ENCODE assay signal across 17 cellular contexts in genomic region chr1:201014816-201015200, GRCh38. TPM values are rescaled to one million over a fixed set of nuclear protein-coding genes. Genes with fewer than 3 reads are reported as not detected.
DNase-seq lines count a peak whose midpoint lies in the region; ATAC-seq and TF ChIP-seq lines count a peak whose summit lies in the region.
"Had no signal": no experiment of that assay in that cellular context is flagged by ENCODE, and none has a peak within 500 bp of the region (broad histone marks: within the 10 kb centered on the region; RNA-seq: fewer than 3 reads in every experiment).

No MANE protein-coding gene starts in this region.

- peak overlapping the region in 2 of 10 experiments; percentile 6 to 34; a peak in 1 of 20 replicates for H3K4me3 ChIP-seq in BLaER1 treated with 17β-estradiol and CSF1 and Interleukin-3, amounts not matched to agents 10 nM and 100 nM
- H3K4me3 ChIP-seq in HL-60 (replicated peaks; ENCODE audit: insufficient read depth, low read length): no peak overlapping the region
- H3K4me3 ChIP-seq: body of pancreas had no signal

- no peak for ATAC-seq in activated T-helper 17 cell treated with anti-CD3 and anti-CD28 coated beads, Interleukin-2, amount 50 U/mL, for 72 hours (replicated peaks)
- no peak for ATAC-seq in GM21360 (IDR thresholded peaks at IDR 0.05; ENCODE audit: unreplicated experiment)
- ATAC-seq in HG03457 (IDR thresholded peaks at IDR 0.05; ENCODE audit: unreplicated experiment): no peak
- no peak for ATAC-seq in GM18861 (IDR thresholded peaks at IDR 0.05; ENCODE audit: unreplicated experiment)
- ATAC-seq: body of pancreas, Panc1 had no signal

- no peaks in the 10 kb centered on the region for H3K27me3 ChIP-seq in BLaER1 treated with 17β-estradiol and CSF1 and Interleukin-3, amounts not matched to agents 10 nM and 100 nM
- no peaks in the 10 kb centered on the region for H3K27me3 ChIP-seq in HL-60 (ENCODE audit: insufficient read depth, poor library complexity, severe bottlenecking)
- H3K27me3 ChIP-seq: body of pancreas had no signal

- H3K4me1 ChIP-seq in BLaER1 treated with 17β-estradiol and CSF1 and Interleukin-3, amounts not matched to agents 10 nM and 100 nM: peaks cover 86 to 100% (median 100%) of the 10 kb centered on the region in 10 experiments

- no peaks in the 10 kb centered on the region for H3K9me3 Mint-ChIP-seq in activated T-helper 17 cell treated with anti-CD3 and anti-CD28 coated beads, Interleukin-2, amount 50 U/mL, for 72 hours
- H3K9me3 Mint-ChIP-seq: CD4-positive, alpha-beta memory T cell; H9 had no signal

- peak overlapping the region; percentile 92 to 100 (median 99) for H3K4me2 ChIP-seq in BLaER1 treated with 17β-estradiol and CSF1 and Interleukin-3, amounts not matched to agents 10 nM and 100 nM

- H3K36me3 ChIP-seq in BLaER1 treated with 17β-estradiol and CSF1 and Interleukin-3, amounts not matched to agents 10 nM and 100 nM: peaks cover 0 to 28% (median 10%) of the 10 kb centered on the region in 11 experiments; a peak in 12 of 22 replicates

- TF ChIP-seq CTCF in HL-60 (IDR thresholded peaks at IDR 0.05; ENCODE audit: insufficient read depth, low read length): no peak

- no peak for DNase-seq in HL-60 (ENCODE audit: low read depth in 1 of 2, low spot score in 1 of 2)
- peak; percentile 36 for DNase-seq in kidney tubule cell (ENCODE audit: low spot score)
- DNase-seq: activated CD8-positive, alpha-beta memory T cell treated with anti-CD3 and anti-CD28 coated beads, Interleukin-2, amount 50 U/mL, for 48 hours; body of pancreas; CD4-positive, alpha-beta memory T cell; effector CD8-positive, alpha-beta T cell; kidney glomerular epithelial cell; NCI-H1105; NCI-H226; T1000 had no signal

- H3K27ac Mint-ChIP-seq in activated T-helper 17 cell treated with anti-CD3 and anti-CD28 coated beads, Interleukin-2, amount 50 U/mL, for 72 hours: peak overlapping the region; percentile 98

- H3K9me3 ChIP-seq in BLaER1 treated with 17β-estradiol and CSF1 and Interleukin-3, amounts not matched to agents 10 nM and 100 nM (replicated peaks in 1 of 11): no peaks in the 10 kb centered on the region
- H3K9me3 ChIP-seq: body of pancreas had no signal

- H3K9ac ChIP-seq in BLaER1 treated with 17β-estradiol and CSF1 and Interleukin-3, amounts not matched to agents 10 nM and 100 nM: peak overlapping the region in 8 of 11 experiments; percentile 6 to 95 (median 90); a peak in 8 of 22 replicates

- H3K27me3 Mint-ChIP-seq in activated T-helper 17 cell treated with anti-CD3 and anti-CD28 coated beads, Interleukin-2, amount 50 U/mL, for 72 hours: no peaks in the 10 kb centered on the region
- H3K27me3 Mint-ChIP-seq: CD4-positive, alpha-beta memory T cell had no signal

- peak overlapping the region in 8 of 11 experiments; percentile 4 to 94 (median 64); a peak in 12 of 22 replicates for H3K27ac ChIP-seq in BLaER1 treated with 17β-estradiol and CSF1 and Interleukin-3, amounts not matched to agents 10 nM and 100 nM
- peak overlapping the region; percentile 47; the same call in 1 of the 2 replicates for H3K27ac ChIP-seq in HL-60 (replicated peaks)
- H3K27ac ChIP-seq: body of pancreas had no signal

- H3K36me3 Mint-ChIP-seq in activated T-helper 17 cell treated with anti-CD3 and anti-CD28 coated beads, Interleukin-2, amount 50 U/mL, for 72 hours (ENCODE audit: low read depth): peaks cover 22% of the 10 kb centered on the region

- peaks cover 68% of the 10 kb centered on the region for H3K4me1 Mint-ChIP-seq in activated T-helper 17 cell treated with anti-CD3 and anti-CD28 coated beads, Interleukin-2, amount 50 U/mL, for 72 hours

- peaks cover 43 to 92% (median 82%) of the 10 kb centered on the region in 11 experiments; a peak in 21 of 22 replicates for H4K20me1 ChIP-seq in BLaER1 treated with 17β-estradiol and CSF1 and Interleukin-3, amounts not matched to agents 10 nM and 100 nM

- H3K4me3 Mint-ChIP-seq in activated T-helper 17 cell treated with anti-CD3 and anti-CD28 coated beads, Interleukin-2, amount 50 U/mL, for 72 hours: peak overlapping the region; percentile 99
- H3K4me3 Mint-ChIP-seq: H9 had no signal

RNA-seq across cellular contexts. Expression of gene KIF21B, which starts 8.7 kb away (rescaled TPM):
- total RNA-seq in activated T-helper 17 cell treated with anti-CD3 and anti-CD28 coated beads, Interleukin-2, amount 50 U/mL, for 72 hours: 100 to 1,000 TPM in 1 of 2 donors, 10 to 100 TPM in 1; 64.2 to 102 TPM
